Comparison of ENCODE assay signal across 8 cellular contexts in genomic region chr4:78776031-78776728, GRCh38. TPM values are rescaled to one million over a fixed set of nuclear protein-coding genes. Genes with fewer than 3 reads are reported as not detected.
DNase-seq lines count a peak whose midpoint lies in the region; ATAC-seq and TF ChIP-seq lines count a peak whose summit lies in the region.

Gene BMP2K, plus strand, starts transcription at chr4:78776350. Its CDS starts 194 bp downstream, at chr4:78776544.

- ATAC-seq in GM18498 (IDR thresholded peaks at IDR 0.05; ENCODE audit: unreplicated experiment) (peak; percentile 78), HG02884 (IDR thresholded peaks at IDR 0.05; ENCODE audit: unreplicated experiment) (peak; percentile 53), left lobe of liver (peak; percentile 89)

- DNase-seq in A172 (ENCODE audit: low spot score) (peak; percentile 7), NCI-H2171 treated with DMSO at 0.1 percent for 48 hours (lab: John Stamatoyannopoulos, UW) (peak; percentile 51), coronary artery (ENCODE audit: low spot score) (peak; percentile 88), left lobe of liver (ENCODE audit: low spot score) (peak; percentile 86)
- DNase-seq in activated CD4-positive, alpha-beta T cell treated with anti-CD3 and anti-CD28 coated beads for 4 hours, result peak; percentile 75 to 80
- peak; percentile 67 for DNase-seq in stimulated activated CD4-positive, alpha-beta T cell treated with anti-CD3 and anti-CD28 coated beads, Interleukin-2, amount 100 ng/mL, for 4 hours (ENCODE audit: low read depth)

- H3K27ac ChIP-seq in coronary artery, result peak within 1 kb of the TSS; percentile 98 to 99

- TF ChIP-seq CTCF in coronary artery (IDR thresholded peaks at IDR 0.05), result no peak

- H3K4me3 ChIP-seq in coronary artery, result peak within 1 kb of the TSS; percentile 97

RNA-seq across cellular contexts. Expression of gene BMP2K, which starts in this region (rescaled TPM):
- 16.6 and 19.7 TPM in 2 replicates for total RNA-seq in A172 (2014; rRNA removed; shearing (Covaris generic))
- 14.2 TPM for total RNA-seq in left lobe of liver

Comparison
In these comparisons a context has a peak if more than half of its experiments do, and no peak if none do; other contexts are left out.
1. Peak in every context shown above with its lines: DNase-seq, ATAC-seq, H3K4me3 ChIP-seq and H3K27ac ChIP-seq.
2. DNase-seq: peak in every context shown above with its lines; median percentile 88 in coronary artery; 86 in left lobe of liver; 78 in activated CD4-positive, alpha-beta T cell treated with anti-CD3 and anti-CD28 coated beads for 4 hours; 67 in stimulated activated CD4-positive, alpha-beta T cell treated with anti-CD3 and anti-CD28 coated beads, Interleukin-2, amount 100 ng/mL, for 4 hours; 51 in NCI-H2171 treated with DMSO at 0.1 percent for 48 hours; 7 in A172.